Comparison of ENCODE assay signal across 13 cellular contexts in the genomic region with DNA sequence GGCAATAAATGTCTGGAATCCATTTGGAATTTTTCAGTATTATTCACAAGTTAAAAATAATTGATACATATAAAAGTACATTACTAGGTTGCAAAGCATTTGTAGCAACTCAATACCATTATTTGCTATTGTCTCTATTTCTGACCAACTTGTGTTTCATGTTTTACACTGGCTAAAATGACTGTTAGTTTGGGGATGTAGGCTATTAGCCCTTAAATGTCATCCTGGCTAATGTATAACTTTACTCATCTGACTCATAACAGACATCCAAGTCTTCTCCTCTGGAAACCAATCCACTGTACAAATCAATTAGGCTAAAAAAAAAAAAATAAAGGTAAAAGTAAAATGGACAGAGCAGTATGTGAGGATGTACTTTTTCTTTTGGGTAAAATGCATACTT. TPM values are rescaled to one million over a fixed set of nuclear protein-coding genes. Genes with fewer than 3 reads are reported as not detected.
DNase-seq lines count a peak whose midpoint lies in the region; ATAC-seq lines count a peak whose summit lies in the region.
"Had no signal": no experiment of that assay in that cellular context is flagged by ENCODE, and none has a peak within 500 bp of the region (broad histone marks: within the 10 kb centered on the region; RNA-seq: fewer than 3 reads in every experiment).

No MANE protein-coding gene starts in this region.

- H3K9me3 Mint-ChIP-seq in activated naive CD8-positive, alpha-beta T cell treated with anti-CD3 and anti-CD28 coated beads, Interleukin-2, amount 10 ng/mL, durations not matched to agents 7 days and 5 days, result no peaks in the 10 kb centered on the region

- no peak overlapping the region; the same call in 1 of the 2 replicates for H3K4me3 ChIP-seq in ACC112 (ENCODE audit: low read depth, low read length)

- H3K36me3 Mint-ChIP-seq in activated naive CD8-positive, alpha-beta T cell treated with anti-CD3 and anti-CD28 coated beads, Interleukin-2, amount 10 ng/mL, durations not matched to agents 7 days and 5 days, result peaks cover 11% of the 10 kb centered on the region

- H3K27me3 ChIP-seq in ACC112 (ENCODE audit: insufficient read depth, low read length), result no peaks in the 10 kb centered on the region

- no peaks in the 10 kb centered on the region for H3K36me3 ChIP-seq in ACC112 (ENCODE audit: insufficient read depth, low read length)

- POLR2A ChIA-PET in activated naive CD8-positive, alpha-beta T cell treated with anti-CD3 and anti-CD28 coated beads, Interleukin-2, amount 10 ng/mL, durations not matched to agents 7 days and 5 days (lab: Charles Lee), result no interaction called here

- peak overlapping the region; percentile 4 for H3K4me3 Mint-ChIP-seq in activated naive CD8-positive, alpha-beta T cell treated with anti-CD3 and anti-CD28 coated beads, Interleukin-2, amount 10 ng/mL, durations not matched to agents 7 days and 5 days
- H3K4me3 Mint-ChIP-seq: activated naive CD8-positive, alpha-beta T cell had no signal

- no peak for DNase-seq in activated naive CD8-positive, alpha-beta T cell treated with anti-CD3 and anti-CD28 coated beads, Interleukin-2, amount 10 ng/mL, durations not matched to agents 7 days and 5 days
- no peak for DNase-seq in NOMO-1 treated with DMSO at 0.1 percent for 48 hours (lab: John Stamatoyannopoulos, UW; ENCODE audit: unreplicated experiment)
- no peak for DNase-seq in Kasumi-1 (lab: John Stamatoyannopoulos, UW)
- DNase-seq in A172 (ENCODE audit: low spot score), result no peak
- no peak for DNase-seq in GF-D8 (lab: John Stamatoyannopoulos, UW)
- DNase-seq: activated CD4-positive, alpha-beta T cell treated with anti-CD3 and anti-CD28 coated beads for 1 hour; head of caudate nucleus; midbrain; NCI-H2029 had no signal

- peaks cover 70% of the 10 kb centered on the region for H3K4me1 ChIP-seq in ACC112 (ENCODE audit: control insufficient read depth, insufficient read depth, low read length, unreplicated experiment)

- no peak overlapping the region for H3K27ac Mint-ChIP-seq in activated naive CD8-positive, alpha-beta T cell treated with anti-CD3 and anti-CD28 coated beads, Interleukin-2, amount 10 ng/mL, durations not matched to agents 7 days and 5 days
- H3K27ac Mint-ChIP-seq: activated naive CD8-positive, alpha-beta T cell had no signal

- H3K27ac ChIP-seq in ACC112 (ENCODE audit: low read depth, low read length), result peak overlapping the region; percentile 62

- ATAC-seq in GM19463 (IDR thresholded peaks at IDR 0.05; ENCODE audit: unreplicated experiment), result peak; percentile 54
- peak; percentile 45 for ATAC-seq in HG03097 (IDR thresholded peaks at IDR 0.05; ENCODE audit: low FRiP score, unreplicated experiment)
- no peak for ATAC-seq in activated naive CD8-positive, alpha-beta T cell treated with anti-CD3 and anti-CD28 coated beads, Interleukin-2, amount 10 ng/mL, durations not matched to agents 7 days and 5 days (ENCODE audit: low read depth)

- H3K4me1 Mint-ChIP-seq in activated naive CD8-positive, alpha-beta T cell treated with anti-CD3 and anti-CD28 coated beads, Interleukin-2, amount 10 ng/mL, durations not matched to agents 7 days and 5 days, result peaks cover 30% of the 10 kb centered on the region

- H2AFZ ChIP-seq in ACC112 (ENCODE audit: low read length, unreplicated experiment), result no peak overlapping the region

- H3K79me2 ChIP-seq in ACC112 (ENCODE audit: control insufficient read depth, insufficient read depth, low read length, unreplicated experiment), result peaks cover 14% of the 10 kb centered on the region

- H3K27me3 Mint-ChIP-seq in activated naive CD8-positive, alpha-beta T cell treated with anti-CD3 and anti-CD28 coated beads, Interleukin-2, amount 10 ng/mL, durations not matched to agents 7 days and 5 days, result no peaks in the 10 kb centered on the region
- H3K27me3 Mint-ChIP-seq: activated naive CD8-positive, alpha-beta T cell had no signal

RNA-seq across cellular contexts. Expression of a gene that starts 20.7 kb away (rescaled TPM):
- 10 to 100 TPM; 10.3 to 11.0 TPM for total RNA-seq in activated naive CD8-positive, alpha-beta T cell treated with anti-CD3 and anti-CD28 coated beads, Interleukin-2, amount 10 ng/mL, durations not matched to agents 7 days and 5 days
- 17.3 and 17.4 TPM in 2 replicates for total RNA-seq in A172 (2014; rRNA removed; shearing (Covaris generic))
